8 cellular contexts compared by ENCODE assay signal in genomic region chr2:237674731-237675276, GRCh38.
DNase-seq lines count a peak whose midpoint lies in the region; ATAC-seq and TF ChIP-seq lines count a peak whose summit lies in the region.

No MANE protein-coding gene starts in this region.

- ATAC-seq in HG02943 (IDR thresholded peaks at IDR 0.05; ENCODE audit: low read depth, unreplicated experiment), result peak; percentile 81
- peak; percentile 63 for ATAC-seq in effector memory CD8-positive, alpha-beta T cell (replicated peaks)

- H3K27me3 Mint-ChIP-seq in effector memory CD8-positive, alpha-beta T cell, result peaks cover 0 to 4% of the 10 kb centered on the region in 2 donors

- TF ChIP-seq POLR2A in GM18526 (IDR thresholded peaks at IDR 0.05; ENCODE audit: extremely low read depth, insufficient read length), result peak; percentile 31

- H3K4me3 Mint-ChIP-seq in effector memory CD8-positive, alpha-beta T cell, result peak overlapping the region; percentile 85 to 99

- DNase-seq in NCI-H510A (lab: John Stamatoyannopoulos, UW) (peak; percentile 70), midbrain (lab: John Stamatoyannopoulos, UW) (peak; percentile 64), NCI-H146 treated with DMSO at 0.1 percent for 48 hours (lab: John Stamatoyannopoulos, UW; ENCODE audit: unreplicated experiment) (no peak)
- peak; percentile 68 to 78 for DNase-seq in activated CD4-positive, alpha-beta T cell treated with anti-CD3 and anti-CD28 coated beads, Interleukin-2, amount 50 U/mL, for 48 hours
- DNase-seq in effector memory CD8-positive, alpha-beta T cell, result peak; percentile 87 to 89 (median 89)
- DNase-seq in stimulated activated CD8-positive, alpha-beta memory T cell treated with anti-CD3 and anti-CD28 coated beads, Interleukin-4, amount 100 ng/mL, for 4 hours (ENCODE audit: low read depth in 2 of 2, low spot score in 1 of 2), result peak; percentile 48 to 63

- H3K27ac Mint-ChIP-seq in effector memory CD8-positive, alpha-beta T cell, result peak overlapping the region; percentile 99 to 100

- peaks cover 29% of the 10 kb centered on the region for H3K36me3 Mint-ChIP-seq in effector memory CD8-positive, alpha-beta T cell (ENCODE audit: insufficient read depth)

- no peaks in the 10 kb centered on the region for H3K9me3 Mint-ChIP-seq in effector memory CD8-positive, alpha-beta T cell

- peaks cover 30 to 34% of the 10 kb centered on the region in 2 donors for H3K4me1 Mint-ChIP-seq in effector memory CD8-positive, alpha-beta T cell (ENCODE audit: low read depth in 2 of 2)
